In the genomic region with DNA sequence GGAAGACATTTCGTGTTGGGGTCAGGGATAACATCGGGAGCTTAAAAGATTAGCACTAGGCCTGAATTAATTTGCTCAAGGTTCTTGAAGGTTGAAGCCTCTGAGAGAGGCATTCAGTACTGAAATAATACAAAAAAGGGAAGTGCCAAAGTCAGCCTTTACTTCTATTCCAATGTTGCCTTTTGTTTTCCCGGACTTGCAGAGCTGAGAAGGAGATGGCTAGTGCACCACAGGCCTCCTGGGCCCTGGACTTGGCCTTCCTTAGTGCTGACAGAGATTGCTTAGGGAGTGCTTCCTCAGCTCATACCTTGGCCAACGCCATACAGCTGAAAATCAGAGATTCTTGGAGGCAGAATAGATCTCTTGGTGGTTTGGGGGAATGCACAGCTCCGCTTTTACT, we compare ENCODE assay signal across 23 cellular contexts.
DNase-seq lines count a peak whose midpoint lies in the region; ATAC-seq, FAIRE-seq and TF ChIP-seq lines count a peak whose summit lies in the region.
"Had no signal": no experiment of that assay in that cellular context is flagged by ENCODE, and none has a peak within 500 bp of the region (broad histone marks: within the 10 kb centered on the region; RNA-seq: fewer than 3 reads in every experiment).

No MANE protein-coding gene starts in this region.

- no peak overlapping the region for H3K4ac ChIP-seq in H1 (replicated peaks; ENCODE audit: insufficient read length, low read depth, low read length)

- CTCF ChIA-PET in H1 (lab: Charles Lee; ENCODE audit: partially characterized antibody), result interaction anchor here (1.2 to 2.2 kb wide), 3 partner anchors 9 to 247 kb away, joined by 3 to 8 read pairs (median 3); no protein-coding TSS in a partner anchor
- CTCF ChIA-PET in CD8-positive, alpha-beta memory T cell (lab: Charles Lee), result interaction anchor here (1.2 kb wide), 1 partner anchor 70 kb away, joined by 3 read pairs; no protein-coding TSS in a partner anchor

- peaks cover 19 to 34% (median 30%) of the 10 kb centered on the region in 3 donors for H3K4me1 Mint-ChIP-seq in CD8-positive, alpha-beta memory T cell

- no peak for TF ChIP-seq POLR2A in H1 (IDR thresholded peaks at IDR 0.05; ENCODE audit: control extremely low read depth in 1 of 2, low read depth in 2 of 2, low read length in 2 of 2)

- no peaks in the 10 kb centered on the region for H3K27me3 Mint-ChIP-seq in CD8-positive, alpha-beta memory T cell
- H3K27me3 Mint-ChIP-seq: CD4-positive, CD25-positive, alpha-beta regulatory T cell had no signal

- H3K36me3 ChIP-seq in H1 (ENCODE audit: control insufficient read depth in 2 of 4, insufficient read depth in 4 of 4, low read length in 3 of 4), result no peaks in the 10 kb centered on the region
- no peaks in the 10 kb centered on the region for H3K36me3 ChIP-seq in osteoblast (ENCODE audit: insufficient read depth, low read length)
- H3K36me3 ChIP-seq in CD8-positive, alpha-beta memory T cell (ENCODE audit: insufficient read depth, low read length), result no peaks in the 10 kb centered on the region
- H3K36me3 ChIP-seq: thoracic aorta had no signal

- H4K8ac ChIP-seq in H1 (ENCODE audit: extremely low read depth, insufficient read depth, low read length), result no peak overlapping the region

- H3K36me3 Mint-ChIP-seq in CD8-positive, alpha-beta memory T cell, result peaks cover 0 to 3% (median 2%) of the 10 kb centered on the region in 3 donors
- H3K36me3 Mint-ChIP-seq: CD4-positive, CD25-positive, alpha-beta regulatory T cell had no signal

- no peak overlapping the region for H4K91ac ChIP-seq in H1 (replicated peaks; ENCODE audit: insufficient read length, low read length)

- H3K9ac ChIP-seq in H1 (replicated peaks in 1 of 4; ENCODE audit: extremely low read depth in 1 of 4, low read depth in 3 of 4, low read length in 3 of 4), result no peak overlapping the region

- no peak overlapping the region for H3K23ac ChIP-seq in H1 (ENCODE audit: insufficient read length)

- H3K27ac ChIP-seq in H1 (ENCODE audit: low read depth, low read length), result no peak overlapping the region
- no peak overlapping the region for H3K27ac ChIP-seq in osteoblast (ENCODE audit: low read depth, low read length)
- H3K27ac ChIP-seq in CD8-positive, alpha-beta memory T cell (ENCODE audit: low read depth, low read length), result no peak overlapping the region
- H3K27ac ChIP-seq: psoas muscle had no signal

- POLR2A ChIA-PET in H1 (lab: Charles Lee; ENCODE audit: partially characterized antibody), result no interaction called here
- POLR2A ChIA-PET in CD8-positive, alpha-beta memory T cell (lab: Charles Lee), result interaction anchor here (0.6 kb wide), 1 partner anchor 470 kb away, joined by 6 read pairs; no protein-coding TSS in a partner anchor

- no peak overlapping the region for H4K5ac ChIP-seq in H1 (ENCODE audit: insufficient read length, low read depth, low read length)

- H4K20me1 ChIP-seq in H1 (replicated peaks in 1 of 2; ENCODE audit: control insufficient read depth in 1 of 2, insufficient read depth in 2 of 2, low read length in 2 of 2), result no peaks in the 10 kb centered on the region
- H4K20me1 ChIP-seq in osteoblast (ENCODE audit: insufficient read depth, low read length), result no peaks in the 10 kb centered on the region

- FAIRE-seq in H1 (lab: Jason Lieb, UNC), result no peak
- FAIRE-seq: endothelial cell of umbilical vein, TTC549 had no signal

- no peak overlapping the region for H3K4me3 ChIP-seq in H1 (ENCODE audit: extremely low read depth in 1 of 4, insufficient read depth in 2 of 4, low read depth in 3 of 4, low read length in 4 of 4)
- no peak overlapping the region for H3K4me3 ChIP-seq in osteoblast (ENCODE audit: insufficient read depth, low read length)
- no peak overlapping the region for H3K4me3 ChIP-seq in CD8-positive, alpha-beta memory T cell (ENCODE audit: low read length)
- H3K4me3 ChIP-seq: dorsolateral prefrontal cortex, psoas muscle, thoracic aorta had no signal

- no peak overlapping the region for H2BK12ac ChIP-seq in H1 (ENCODE audit: low read depth, low read length)

- no peak for TF ChIP-seq EP300 in H1 (IDR thresholded peaks at IDR 0.05; ENCODE audit: borderline replicate concordance in 1 of 2, low read depth in 2 of 2, low read length in 2 of 2)

- no peaks in the 10 kb centered on the region for H3K79me1 ChIP-seq in H1 (ENCODE audit: low read depth, low read length)

- WGBS in H1 (ENCODE audit: extremely low coverage in 1 of 2, insufficient coverage in 1 of 2, insufficient read length in 1 of 2, insufficient replicate concordance in 2 of 2, low coverage in 1 of 2, low lambda C conversion rate in 2 of 2, missing lambda C conversion rate in 1 of 2), 2 experiments, result 94% methylated on average over 5 of the region's 5 CpGs; no CpG with 5 or more reads in 1 of the 2 experiments

- no peak overlapping the region for H2AK5ac ChIP-seq in H1 (ENCODE audit: low read depth, low read length)

- H3K23me2 ChIP-seq in H1 (ENCODE audit: low read depth, low read length), result no peaks in the 10 kb centered on the region

- no peak overlapping the region for H2BK5ac ChIP-seq in H1 (ENCODE audit: low read depth, low read length)

- no peak for TF ChIP-seq RAD21 in H1 (IDR thresholded peaks at IDR 0.05 in 1 of 2, conservative IDR thresholded peaks at IDR 0.05 in 1 of 2; ENCODE audit: low read depth in 2 of 2, low read length in 2 of 2)

- no peak overlapping the region for H3K14ac ChIP-seq in H1 (ENCODE audit: insufficient read length)

- no peak overlapping the region for H2BK15ac ChIP-seq in H1 (ENCODE audit: low read length)

- no peak overlapping the region for H2BK20ac ChIP-seq in H1 (ENCODE audit: low read length)

- H3K79me2 ChIP-seq in H1 (ENCODE audit: control insufficient read depth in 1 of 2, insufficient read depth in 2 of 2, low read length in 2 of 2) (no peaks in the 10 kb centered on the region), osteoblast (ENCODE audit: insufficient read depth, low read length) (no peaks in the 10 kb centered on the region)

- H2BK120ac ChIP-seq in H1 (replicated peaks; ENCODE audit: low read depth, low read length), result no peak overlapping the region

- no peaks in the 10 kb centered on the region for H3K4me1 ChIP-seq in H1 (replicated peaks in 1 of 4; ENCODE audit: control insufficient read depth in 3 of 4, insufficient read depth in 4 of 4, low read length in 3 of 4)
- H3K4me1 ChIP-seq in osteoblast (ENCODE audit: insufficient read depth, low read length), result peaks cover 28% of the 10 kb centered on the region
- H3K4me1 ChIP-seq in CD8-positive, alpha-beta memory T cell (ENCODE audit: insufficient read depth, low read length), result no peaks in the 10 kb centered on the region

- H3K9me3 ChIP-seq in H1 (ENCODE audit: insufficient read depth in 2 of 2, low read depth in 1 of 2, low read length in 1 of 2), result no peaks in the 10 kb centered on the region
- H3K9me3 ChIP-seq in osteoblast (ENCODE audit: low read depth, low read length), result no peaks in the 10 kb centered on the region
- H3K9me3 ChIP-seq in CD8-positive, alpha-beta memory T cell (ENCODE audit: low read length), result no peaks in the 10 kb centered on the region
- H3K9me3 ChIP-seq: psoas muscle, thoracic aorta had no signal

- no peaks in the 10 kb centered on the region for H3K9me3 Mint-ChIP-seq in CD8-positive, alpha-beta memory T cell

- H3K4me2 ChIP-seq in H1 (ENCODE audit: insufficient read depth in 1 of 2, low read depth in 2 of 2, low read length in 2 of 2) (no peak overlapping the region), osteoblast (ENCODE audit: insufficient read depth, low read length) (no peak overlapping the region)

- no peak overlapping the region for H3K4me3 Mint-ChIP-seq in CD8-positive, alpha-beta memory T cell
- H3K4me3 Mint-ChIP-seq: CD4-positive, CD25-positive, alpha-beta regulatory T cell; nephron had no signal

- peak; percentile 55 for DNase-seq in KBM-7
- peak; percentile 14 for DNase-seq in NOMO-1 treated with dmso at 0.1 percent for 144 hours (lab: John Stamatoyannopoulos, UW; ENCODE audit: unreplicated experiment)
- DNase-seq in H1 (ENCODE audit: low read depth in 1 of 2, low spot score in 2 of 2), result no peak
- no peak for DNase-seq in osteoblast (ENCODE audit: insufficient read length, low spot score, missing footprints)
- DNase-seq in CD8-positive, alpha-beta memory T cell, result no peak
- no peak for DNase-seq in GM13977 (ENCODE audit: low spot score)
- DNase-seq: activated CD4-positive, alpha-beta T cell treated with anti-CD3 and anti-CD28 coated beads for 4 hours; activated naive CD4-positive, alpha-beta T cell treated with anti-CD3 and anti-CD28 coated beads, Interleukin-2, amount 50 U/mL, for 16 hours; aorta; CD4-positive, CD25-positive, alpha-beta regulatory T cell; dorsolateral prefrontal cortex; head of caudate nucleus; midbrain; NCI-H1417; stimulated activated CD4-positive, alpha-beta T cell treated with anti-CD3 and anti-CD28 coated beads, Interleukin-2, amount 100 ng/mL, for 48 hours; stimulated activated naive CD4-positive, alpha-beta T cell had no signal

- peaks cover 0 to 2% (median 0%) of the 10 kb centered on the region in 4 experiments; a peak in 1 of 7 replicates for H3K27me3 ChIP-seq in H1 (replicated peaks in 1 of 4; ENCODE audit: control insufficient read depth in 3 of 4, extremely low read depth in 1 of 4, insufficient read depth in 3 of 4, low read length in 3 of 4)
- H3K27me3 ChIP-seq in osteoblast (ENCODE audit: insufficient read depth, low read length), result no peaks in the 10 kb centered on the region
- H3K27me3 ChIP-seq in CD8-positive, alpha-beta memory T cell (ENCODE audit: insufficient read depth, low read length, poor library complexity, severe bottlenecking), result no peaks in the 10 kb centered on the region
- H3K27me3 ChIP-seq: dorsolateral prefrontal cortex had no signal

- no peak for TF ChIP-seq CTCF in H1 (IDR thresholded peaks at IDR 0.05; ENCODE audit: control extremely low read depth in 1 of 3, insufficient read depth in 1 of 3, low read depth in 1 of 3, low read length in 3 of 3)
- TF ChIP-seq CTCF in osteoblast (IDR thresholded peaks at IDR 0.05; ENCODE audit: extremely low read depth, low read depth, low read length), result no peak
- TF ChIP-seq CTCF in GM13977 (IDR thresholded peaks at IDR 0.05; ENCODE audit: extremely low read depth, insufficient read depth, missing control alignments), result no peak

- peak overlapping the region in 2 of 8 donors; percentile 21 to 26 for H3K27ac Mint-ChIP-seq in CD8-positive, alpha-beta memory T cell
- H3K27ac Mint-ChIP-seq: CD4-positive, CD25-positive, alpha-beta regulatory T cell; nephron had no signal

- ATAC-seq in activated CD4-positive, CD25-positive, alpha-beta regulatory T cell treated with anti-CD3 and anti-CD28 coated beads, Interleukin-2, amount 50 U/mL, for 24 hours, result no peak
- ATAC-seq in HG03565 (IDR thresholded peaks at IDR 0.05; ENCODE audit: unreplicated experiment), result no peak
- ATAC-seq: psoas muscle had no signal

- H2AFZ ChIP-seq in H1 (ENCODE audit: low read length) (peak overlapping the region; percentile 70; the same call in 1 of the 2 replicates), osteoblast (ENCODE audit: low read length) (peak overlapping the region; percentile 58)

- no peak overlapping the region for H3K56ac ChIP-seq in H1 (replicated peaks; ENCODE audit: insufficient read length, low read depth, low read length)

- H3K18ac ChIP-seq in H1 (ENCODE audit: extremely low read depth, low read length), result 0 out of 2 replicates have a peak overlapping the region, but pooled peaks have one; percentile 24

- in situ Hi-C loops in KBM-7 (cut with MboI; ENCODE audit: low pct_unique_long_range_greater_than_20kb, low sequenced_read_pairs) (no loop called here), GM13977 (cut with MboI; ENCODE audit: low pct_unique_long_range_greater_than_20kb, low sequenced_read_pairs, unreplicated experiment) (no loop called here)

Comparison
In these comparisons a context has a peak if more than half of its experiments do, and no peak if none do; other contexts are left out.
1. DNase-seq: peak in KBM-7 (single experiment) and NOMO-1 treated with dmso at 0.1 percent for 144 hours (single experiment); none in H1 (0 of 2), osteoblast (single experiment), CD8-positive, alpha-beta memory T cell (0 of 5) and GM13977 (single experiment).